Comparison of ENCODE assay signal across 1 cellular context in genomic region chr3:128725932-128726690, GRCh38.
TF ChIP-seq lines count a peak whose summit lies in the region.

TSS of gene RAB7A (plus strand) at chr3:128726183. CDS start at chr3:128795368, 69,185 bp downstream.

TF ChIP-seq in HepG2, 621 proteins besides CTCF, POLR2A, EP300 and RAD21 (continued from another document and continues in another):
- no peak for TF ChIP-seq ZNF407 (CRISPR knock-in tag; IDR thresholded peaks at IDR 0.05; ENCODE audit: not compliant biosample characterization)
- TF ChIP-seq THAP8 (CRISPR knock-in tag; IDR thresholded peaks at IDR 0.05; ENCODE audit: borderline replicate concordance), result no peak; the same call in 1 of the 2 replicates
- no peak for TF ChIP-seq ZNF672 (CRISPR knock-in tag; IDR thresholded peaks at IDR 0.05)
- peak; percentile 64; the same call in 1 of the 2 replicates for TF ChIP-seq ZNF788 (CRISPR knock-in tag; IDR thresholded peaks at IDR 0.05; ENCODE audit: borderline replicate concordance)
- TF ChIP-seq HNRNPLL (IDR thresholded peaks at IDR 0.05; ENCODE audit: low read depth, low read length, poor library complexity, severe bottlenecking), result no peak
- TF ChIP-seq HNRNPH1 (optimal IDR thresholded peaks at IDR 0.05; ENCODE audit: low read depth, low read length), result peak; percentile 32
- no peak; the same call in 1 of the 2 replicates for TF ChIP-seq NFYB (CRISPR knock-in tag; IDR thresholded peaks at IDR 0.05)
- no peak for TF ChIP-seq ZNF512B (CRISPR knock-in tag; IDR thresholded peaks at IDR 0.05; ENCODE audit: borderline replicate concordance)
- peak; percentile 81; the same call in 1 of the 2 replicates for TF ChIP-seq ZNF367 (CRISPR knock-in tag; IDR thresholded peaks at IDR 0.05; ENCODE audit: borderline replicate concordance)
- peak; percentile 85 for TF ChIP-seq ZNF331 (CRISPR knock-in tag; IDR thresholded peaks at IDR 0.05)
- 0 out of 2 replicates have a peak, but pooled peaks have one; percentile 69 for TF ChIP-seq POLR2AphosphoS2 (IDR thresholded peaks at IDR 0.05; ENCODE audit: low read depth, low read length)
- 0 out of 2 replicates have a peak, but pooled peaks have one; percentile 5 for TF ChIP-seq ZNF318 (CRISPR knock-in tag; IDR thresholded peaks at IDR 0.05)
- no peak for TF ChIP-seq RCOR2 (CRISPR knock-in tag; IDR thresholded peaks at IDR 0.05)
- 0 out of 2 replicates have a peak, but pooled peaks have one; percentile 37 for TF ChIP-seq SNAPC5 (CRISPR knock-in tag; IDR thresholded peaks at IDR 0.05; ENCODE audit: borderline replicate concordance)
- TF ChIP-seq ARID4A (CRISPR knock-in tag; IDR thresholded peaks at IDR 0.05; ENCODE audit: borderline replicate concordance), result peak; percentile 80
- TF ChIP-seq FOXK1 (CRISPR knock-in tag; IDR thresholded peaks at IDR 0.05; ENCODE audit: borderline replicate concordance, low read depth), result peak; percentile 91; the same call in 1 of the 2 replicates
- TF ChIP-seq SMARCC2 (IDR thresholded peaks at IDR 0.05), result no peak
- no peak for TF ChIP-seq ZNF275 (CRISPR knock-in tag; IDR thresholded peaks at IDR 0.05; ENCODE audit: borderline replicate concordance)
- peak; percentile 50 for TF ChIP-seq FOSL2 (CRISPR knock-in tag; IDR thresholded peaks at IDR 0.05)
- TF ChIP-seq CSRNP2 (CRISPR knock-in tag; conservative IDR thresholded peaks at IDR 0.05; ENCODE audit: low read depth), result no peak
